ENCODE assay signal across 2 cellular contexts in the genomic region with DNA sequence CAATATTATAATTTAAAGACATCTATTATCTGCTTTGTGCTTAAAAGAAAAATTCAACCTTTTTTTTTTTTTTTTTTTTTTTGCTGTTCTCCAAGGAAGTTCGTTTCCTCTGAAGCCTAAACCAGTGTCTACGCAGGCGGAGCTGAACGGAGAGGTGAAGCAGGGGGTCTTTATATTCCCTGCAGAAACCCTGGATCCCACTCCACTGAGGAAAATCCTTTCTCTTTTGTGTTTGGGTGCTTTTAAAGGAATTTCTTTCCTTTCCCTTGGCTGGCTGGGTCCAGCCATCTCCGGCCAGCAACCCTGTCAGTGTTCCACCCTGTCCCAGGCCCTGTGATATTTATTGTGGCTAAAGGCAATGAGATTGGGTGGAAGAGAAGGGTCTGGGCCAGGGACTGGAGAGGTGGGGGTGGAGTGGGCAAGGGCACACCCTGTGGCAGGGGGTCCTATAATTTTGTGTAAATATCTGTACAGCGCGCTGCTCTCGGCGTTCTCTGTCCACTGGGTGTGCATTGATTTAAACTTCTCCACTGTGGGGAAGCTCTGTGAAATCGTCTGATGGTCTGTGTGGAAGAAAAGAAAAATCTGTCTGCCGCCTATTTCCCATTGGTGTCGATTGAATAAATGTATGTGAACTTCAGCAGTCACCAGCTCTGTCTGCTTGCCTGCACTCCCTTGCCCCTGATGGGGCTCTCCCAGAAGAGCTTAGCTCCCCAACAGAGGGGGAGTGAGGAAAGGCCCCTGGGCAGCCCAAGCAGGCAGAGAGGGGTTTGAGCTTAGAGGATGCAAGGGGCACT.
TF ChIP-seq lines count a peak whose summit lies in the region.

No MANE protein-coding gene starts in this region.

TF ChIP-seq in SK-N-SH, 30 proteins besides CTCF, POLR2A, EP300 and RAD21:
- no peak for TF ChIP-seq YY1 (IDR thresholded peaks at IDR 0.05; ENCODE audit: low read depth)
- TF ChIP-seq GABPA (IDR thresholded peaks at IDR 0.05; ENCODE audit: low read depth), result no peak
- TF ChIP-seq, protein P1, sequence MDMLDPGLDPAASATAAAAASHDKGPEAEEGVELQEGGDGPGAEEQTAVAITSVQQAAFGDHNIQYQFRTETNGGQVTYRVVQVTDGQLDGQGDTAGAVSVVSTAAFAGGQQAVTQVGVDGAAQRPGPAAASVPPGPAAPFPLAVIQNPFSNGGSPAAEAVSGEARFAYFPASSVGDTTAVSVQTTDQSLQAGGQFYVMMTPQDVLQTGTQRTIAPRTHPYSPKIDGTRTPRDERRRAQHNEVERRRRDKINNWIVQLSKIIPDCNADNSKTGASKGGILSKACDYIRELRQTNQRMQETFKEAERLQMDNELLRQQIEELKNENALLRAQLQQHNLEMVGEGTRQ (IDR thresholded peaks at IDR 0.05; ENCODE audit: borderline replicate concordance, low read depth, low read length), result no peak
- TF ChIP-seq TCF12 (IDR thresholded peaks at IDR 0.05), result no peak
- no peak for TF ChIP-seq RCOR1 (IDR thresholded peaks at IDR 0.05; ENCODE audit: low read length)
- no peak for TF ChIP-seq TEAD4 (IDR thresholded peaks at IDR 0.05; ENCODE audit: borderline replicate concordance, insufficient read depth)
- TF ChIP-seq POLR2AphosphoS5 (IDR thresholded peaks at IDR 0.05; ENCODE audit: low read depth, low read length), result no peak
- TF ChIP-seq, protein P2, sequence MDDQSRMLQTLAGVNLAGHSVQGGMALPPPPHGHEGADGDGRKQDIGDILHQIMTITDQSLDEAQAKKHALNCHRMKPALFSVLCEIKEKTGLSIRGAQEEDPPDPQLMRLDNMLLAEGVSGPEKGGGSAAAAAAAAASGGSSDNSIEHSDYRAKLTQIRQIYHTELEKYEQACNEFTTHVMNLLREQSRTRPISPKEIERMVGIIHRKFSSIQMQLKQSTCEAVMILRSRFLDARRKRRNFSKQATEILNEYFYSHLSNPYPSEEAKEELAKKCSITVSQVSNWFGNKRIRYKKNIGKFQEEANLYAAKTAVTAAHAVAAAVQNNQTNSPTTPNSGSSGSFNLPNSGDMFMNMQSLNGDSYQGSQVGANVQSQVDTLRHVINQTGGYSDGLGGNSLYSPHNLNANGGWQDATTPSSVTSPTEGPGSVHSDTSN (IDR thresholded peaks at IDR 0.05), result no peak
- TF ChIP-seq SMC3 (IDR thresholded peaks at IDR 0.05; ENCODE audit: low read depth, low read length), result no peak
- no peak for TF ChIP-seq ELF1 (IDR thresholded peaks at IDR 0.05)
- TF ChIP-seq, protein P3, sequence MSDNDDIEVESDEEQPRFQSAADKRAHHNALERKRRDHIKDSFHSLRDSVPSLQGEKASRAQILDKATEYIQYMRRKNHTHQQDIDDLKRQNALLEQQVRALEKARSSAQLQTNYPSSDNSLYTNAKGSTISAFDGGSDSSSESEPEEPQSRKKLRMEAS (IDR thresholded peaks at IDR 0.05; ENCODE audit: low read depth), result no peak
- TF ChIP-seq NFIC (IDR thresholded peaks at IDR 0.05; ENCODE audit: borderline replicate concordance), result no peak
- TF ChIP-seq FOSL2 (IDR thresholded peaks at IDR 0.05; ENCODE audit: borderline replicate concordance, low read depth), result no peak
- no peak for TF ChIP-seq FOXJ3 (CRISPR knock-in tag; IDR thresholded peaks at IDR 0.05)

TF ChIP-seq in SK-N-SH treated with all-trans-retinoic acid at 6 μM for 48 hours, 23 proteins besides CTCF, POLR2A, EP300 and RAD21:
- TF ChIP-seq ARNTL (CRISPR knock-in tag; IDR thresholded peaks at IDR 0.05; ENCODE audit: borderline replicate concordance, low read depth) (no peak), PPARA (CRISPR knock-in tag; IDR thresholded peaks at IDR 0.05; ENCODE audit: borderline replicate concordance) (no peak), TOX (CRISPR knock-in tag; IDR thresholded peaks at IDR 0.05; ENCODE audit: borderline replicate concordance) (no peak), OSR1 (CRISPR knock-in tag; IDR thresholded peaks at IDR 0.05) (no peak), ZNF8 (CRISPR knock-in tag; IDR thresholded peaks at IDR 0.05) (no peak), CSDC2 (CRISPR knock-in tag; IDR thresholded peaks at IDR 0.05) (no peak), ZFP3 (CRISPR knock-in tag; IDR thresholded peaks at IDR 0.05) (no peak), RARB (CRISPR knock-in tag; IDR thresholded peaks at IDR 0.05) (no peak), BACH2 (CRISPR knock-in tag; IDR thresholded peaks at IDR 0.05; ENCODE audit: borderline replicate concordance) (no peak), TCF4 (CRISPR knock-in tag; IDR thresholded peaks at IDR 0.05; ENCODE audit: borderline replicate concordance) (no peak), ZFP30 (CRISPR knock-in tag; IDR thresholded peaks at IDR 0.05) (no peak)
- TF ChIP-seq, protein P4, sequence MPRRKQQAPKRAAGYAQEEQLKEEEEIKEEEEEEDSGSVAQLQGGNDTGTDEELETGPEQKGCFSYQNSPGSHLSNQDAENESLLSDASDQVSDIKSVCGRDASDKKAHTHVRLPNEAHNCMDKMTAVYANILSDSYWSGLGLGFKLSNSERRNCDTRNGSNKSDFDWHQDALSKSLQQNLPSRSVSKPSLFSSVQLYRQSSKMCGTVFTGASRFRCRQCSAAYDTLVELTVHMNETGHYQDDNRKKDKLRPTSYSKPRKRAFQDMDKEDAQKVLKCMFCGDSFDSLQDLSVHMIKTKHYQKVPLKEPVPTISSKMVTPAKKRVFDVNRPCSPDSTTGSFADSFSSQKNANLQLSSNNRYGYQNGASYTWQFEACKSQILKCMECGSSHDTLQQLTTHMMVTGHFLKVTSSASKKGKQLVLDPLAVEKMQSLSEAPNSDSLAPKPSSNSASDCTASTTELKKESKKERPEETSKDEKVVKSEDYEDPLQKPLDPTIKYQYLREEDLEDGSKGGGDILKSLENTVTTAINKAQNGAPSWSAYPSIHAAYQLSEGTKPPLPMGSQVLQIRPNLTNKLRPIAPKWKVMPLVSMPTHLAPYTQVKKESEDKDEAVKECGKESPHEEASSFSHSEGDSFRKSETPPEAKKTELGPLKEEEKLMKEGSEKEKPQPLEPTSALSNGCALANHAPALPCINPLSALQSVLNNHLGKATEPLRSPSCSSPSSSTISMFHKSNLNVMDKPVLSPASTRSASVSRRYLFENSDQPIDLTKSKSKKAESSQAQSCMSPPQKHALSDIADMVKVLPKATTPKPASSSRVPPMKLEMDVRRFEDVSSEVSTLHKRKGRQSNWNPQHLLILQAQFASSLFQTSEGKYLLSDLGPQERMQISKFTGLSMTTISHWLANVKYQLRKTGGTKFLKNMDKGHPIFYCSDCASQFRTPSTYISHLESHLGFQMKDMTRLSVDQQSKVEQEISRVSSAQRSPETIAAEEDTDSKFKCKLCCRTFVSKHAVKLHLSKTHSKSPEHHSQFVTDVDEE (CRISPR knock-in tag; IDR thresholded peaks at IDR 0.05), result no peak
- TF ChIP-seq, protein P5, sequence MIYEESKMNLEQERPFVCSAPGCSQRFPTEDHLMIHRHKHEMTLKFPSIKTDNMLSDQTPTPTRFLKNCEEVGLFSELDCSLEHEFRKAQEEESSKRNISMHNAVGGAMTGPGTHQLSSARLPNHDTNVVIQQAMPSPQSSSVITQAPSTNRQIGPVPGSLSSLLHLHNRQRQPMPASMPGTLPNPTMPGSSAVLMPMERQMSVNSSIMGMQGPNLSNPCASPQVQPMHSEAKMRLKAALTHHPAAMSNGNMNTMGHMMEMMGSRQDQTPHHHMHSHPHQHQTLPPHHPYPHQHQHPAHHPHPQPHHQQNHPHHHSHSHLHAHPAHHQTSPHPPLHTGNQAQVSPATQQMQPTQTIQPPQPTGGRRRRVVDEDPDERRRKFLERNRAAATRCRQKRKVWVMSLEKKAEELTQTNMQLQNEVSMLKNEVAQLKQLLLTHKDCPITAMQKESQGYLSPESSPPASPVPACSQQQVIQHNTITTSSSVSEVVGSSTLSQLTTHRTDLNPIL (CRISPR knock-in tag; IDR thresholded peaks at IDR 0.05; ENCODE audit: low read depth), result no peak
- TF ChIP-seq, protein P6, sequence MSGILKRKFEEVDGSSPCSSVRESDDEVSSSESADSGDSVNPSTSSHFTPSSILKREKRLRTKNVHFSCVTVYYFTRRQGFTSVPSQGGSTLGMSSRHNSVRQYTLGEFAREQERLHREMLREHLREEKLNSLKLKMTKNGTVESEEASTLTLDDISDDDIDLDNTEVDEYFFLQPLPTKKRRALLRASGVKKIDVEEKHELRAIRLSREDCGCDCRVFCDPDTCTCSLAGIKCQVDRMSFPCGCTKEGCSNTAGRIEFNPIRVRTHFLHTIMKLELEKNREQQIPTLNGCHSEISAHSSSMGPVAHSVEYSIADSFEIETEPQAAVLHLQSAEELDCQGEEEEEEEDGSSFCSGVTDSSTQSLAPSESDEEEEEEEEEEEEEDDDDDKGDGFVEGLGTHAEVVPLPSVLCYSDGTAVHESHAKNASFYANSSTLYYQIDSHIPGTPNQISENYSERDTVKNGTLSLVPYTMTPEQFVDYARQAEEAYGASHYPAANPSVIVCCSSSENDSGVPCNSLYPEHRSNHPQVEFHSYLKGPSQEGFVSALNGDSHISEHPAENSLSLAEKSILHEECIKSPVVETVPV (CRISPR knock-in tag; IDR thresholded peaks at IDR 0.05), result no peak
- TF ChIP-seq, protein P7, sequence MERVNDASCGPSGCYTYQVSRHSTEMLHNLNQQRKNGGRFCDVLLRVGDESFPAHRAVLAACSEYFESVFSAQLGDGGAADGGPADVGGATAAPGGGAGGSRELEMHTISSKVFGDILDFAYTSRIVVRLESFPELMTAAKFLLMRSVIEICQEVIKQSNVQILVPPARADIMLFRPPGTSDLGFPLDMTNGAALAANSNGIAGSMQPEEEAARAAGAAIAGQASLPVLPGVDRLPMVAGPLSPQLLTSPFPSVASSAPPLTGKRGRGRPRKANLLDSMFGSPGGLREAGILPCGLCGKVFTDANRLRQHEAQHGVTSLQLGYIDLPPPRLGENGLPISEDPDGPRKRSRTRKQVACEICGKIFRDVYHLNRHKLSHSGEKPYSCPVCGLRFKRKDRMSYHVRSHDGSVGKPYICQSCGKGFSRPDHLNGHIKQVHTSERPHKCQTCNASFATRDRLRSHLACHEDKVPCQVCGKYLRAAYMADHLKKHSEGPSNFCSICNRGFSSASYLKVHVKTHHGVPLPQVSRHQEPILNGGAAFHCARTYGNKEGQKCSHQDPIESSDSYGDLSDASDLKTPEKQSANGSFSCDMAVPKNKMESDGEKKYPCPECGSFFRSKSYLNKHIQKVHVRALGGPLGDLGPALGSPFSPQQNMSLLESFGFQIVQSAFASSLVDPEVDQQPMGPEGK (CRISPR knock-in tag; IDR thresholded peaks at IDR 0.05; ENCODE audit: borderline replicate concordance), result no peak
- TF ChIP-seq, protein P8, sequence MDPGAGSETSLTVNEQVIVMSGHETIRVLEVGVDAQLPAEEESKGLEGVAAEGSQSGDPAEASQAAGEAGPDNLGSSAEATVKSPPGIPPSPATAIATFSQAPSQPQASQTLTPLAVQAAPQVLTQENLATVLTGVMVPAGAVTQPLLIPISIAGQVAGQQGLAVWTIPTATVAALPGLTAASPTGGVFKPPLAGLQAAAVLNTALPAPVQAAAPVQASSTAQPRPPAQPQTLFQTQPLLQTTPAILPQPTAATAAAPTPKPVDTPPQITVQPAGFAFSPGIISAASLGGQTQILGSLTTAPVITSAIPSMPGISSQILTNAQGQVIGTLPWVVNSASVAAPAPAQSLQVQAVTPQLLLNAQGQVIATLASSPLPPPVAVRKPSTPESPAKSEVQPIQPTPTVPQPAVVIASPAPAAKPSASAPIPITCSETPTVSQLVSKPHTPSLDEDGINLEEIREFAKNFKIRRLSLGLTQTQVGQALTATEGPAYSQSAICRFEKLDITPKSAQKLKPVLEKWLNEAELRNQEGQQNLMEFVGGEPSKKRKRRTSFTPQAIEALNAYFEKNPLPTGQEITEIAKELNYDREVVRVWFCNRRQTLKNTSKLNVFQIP (CRISPR knock-in tag; IDR thresholded peaks at IDR 0.05; ENCODE audit: borderline replicate concordance, low read depth), result no peak
